ENCODE assay signal across 21 cellular contexts in genomic region chr2:47803770-47804169, GRCh38.
"Had no signal": no experiment of that assay in that cellular context is flagged by ENCODE, and none has a peak within 500 bp of the region (broad histone marks: within the 10 kb centered on the region; RNA-seq: fewer than 3 reads in every experiment).

No MANE protein-coding gene starts in this region.

- H3K27me3 ChIP-seq: esophagus muscularis mucosa, gastrocnemius medialis, heart right ventricle, right lobe of liver, testis, tibial nerve, upper lobe of right lung, vagina had no signal

- ATAC-seq: gastrocnemius medialis; heart right ventricle; naive thymus-derived CD4-positive, alpha-beta T cell; psoas muscle; stimulated activated memory B cell treated with anti-CD40 and anti-IgM and Interleukin-4, amounts not matched to agents 10 μg/mL and 1 μg/mL and 100 μg/mL, for 72 hours; stimulated activated naive CD8-positive, alpha-beta T cell treated with anti-CD3 and anti-CD28 coated beads, Interleukin-15, amount 100 ng/mL, for 72 hours; upper lobe of right lung had no signal

- H3K4me3 Mint-ChIP-seq: naive thymus-derived CD4-positive, alpha-beta T cell; nephron progenitor cell; stimulated activated memory B cell treated with anti-CD40 and anti-IgM and Interleukin-4, amounts not matched to agents 10 μg/mL and 1 μg/mL and 100 μg/mL, for 72 hours; stimulated activated naive CD8-positive, alpha-beta T cell treated with anti-CD3 and anti-CD28 coated beads, Interleukin-15, amount 100 ng/mL, for 72 hours had no signal

- H3K27me3 Mint-ChIP-seq: naive thymus-derived CD4-positive, alpha-beta T cell; stimulated activated memory B cell treated with anti-CD40 and anti-IgM and Interleukin-4, amounts not matched to agents 10 μg/mL and 1 μg/mL and 100 μg/mL, for 72 hours; stimulated activated naive CD8-positive, alpha-beta T cell treated with anti-CD3 and anti-CD28 coated beads, Interleukin-15, amount 100 ng/mL, for 72 hours had no signal

- H2AFZ ChIP-seq: parathyroid adenoma had no signal

- H3K27ac ChIP-seq: epithelial cell of prostate, esophagus muscularis mucosa, gastrocnemius medialis, heart right ventricle, parathyroid adenoma, psoas muscle, right lobe of liver, testis, tibial nerve, upper lobe of right lung, vagina had no signal

- H3K4me1 Mint-ChIP-seq: nephron progenitor cell; stimulated activated memory B cell treated with anti-CD40 and anti-IgM and Interleukin-4, amounts not matched to agents 10 μg/mL and 1 μg/mL and 100 μg/mL, for 72 hours had no signal

- DNase-seq: effector memory CD4-positive, alpha-beta T cell; gastrocnemius medialis; heart right ventricle; hypothalamus; mammary epithelial cell; naive thymus-derived CD4-positive, alpha-beta T cell; nephron progenitor cell; psoas muscle; retina; right lobe of liver; stimulated activated CD4-positive, alpha-beta T cell treated with anti-CD3 and anti-CD28 coated beads, Interleukin-4, amount 100 ng/mL, for 1 hour; stimulated activated CD8-positive, alpha-beta memory T cell treated with anti-CD3 and anti-CD28 coated beads, Interleukin-4, amount 100 ng/mL, for 48 hours; stimulated activated naive CD8-positive, alpha-beta T cell treated with anti-CD3 and anti-CD28 coated beads, Interleukin-15, amount 100 ng/mL, for 72 hours; testis; upper lobe of right lung had no signal

- H3K9me3 ChIP-seq: testis, upper lobe of right lung, vagina had no signal

- H3K27ac Mint-ChIP-seq: stimulated activated memory B cell treated with anti-CD40 and anti-IgM and Interleukin-4, amounts not matched to agents 10 μg/mL and 1 μg/mL and 100 μg/mL, for 72 hours had no signal

- H3K4me1 ChIP-seq: gastrocnemius medialis, parathyroid adenoma, psoas muscle, right lobe of liver, testis, tibial nerve, vagina had no signal

- H3K9ac ChIP-seq: parathyroid adenoma had no signal

- H3K4me3 ChIP-seq: esophagus muscularis mucosa, gastrocnemius medialis, heart right ventricle, psoas muscle, right lobe of liver, testis, tibial nerve, upper lobe of right lung, vagina had no signal
